Comparison of ENCODE assay signal across 11 cellular contexts in genomic region chr19:10593820-10594637, GRCh38. TPM values are rescaled to one million over a fixed set of nuclear protein-coding genes. Genes with fewer than 3 reads are reported as not detected.
DNase-seq lines count a peak whose midpoint lies in the region; ATAC-seq, FAIRE-seq and TF ChIP-seq lines count a peak whose summit lies in the region.
"Had no signal": no experiment of that assay in that cellular context is flagged by ENCODE, and none has a peak within 500 bp of the region (broad histone marks: within the 10 kb centered on the region; RNA-seq: fewer than 3 reads in every experiment).

No MANE protein-coding gene starts in this region.

- 8% methylated on average over 7 of the region's 9 CpGs for WGBS in HepG2 (ENCODE audit: low lambda C conversion rate)

- H3K4me2 ChIP-seq in HepG2 (ENCODE audit: low read depth, low read length) (peak overlapping the region; percentile 18; the same call in 1 of the 2 replicates), PC-3 (ENCODE audit: low read length) (no peak overlapping the region)

- H4K20me1 ChIP-seq in HepG2 (ENCODE audit: insufficient read depth, low read length) (no peaks in the 10 kb centered on the region), PC-3 (ENCODE audit: low read length) (no peaks in the 10 kb centered on the region)

- H3K27ac ChIP-seq in HepG2 (ENCODE audit: extremely low read length, insufficient read depth, low read length) (no peak overlapping the region), upper lobe of right lung (peak overlapping the region; percentile 65), PC-3 (ENCODE audit: low read length) (no peak overlapping the region)
- H3K27ac ChIP-seq: foreskin keratinocyte had no signal

- H3K27me3 ChIP-seq in HepG2 (ENCODE audit: control insufficient read depth in 1 of 2, insufficient read depth in 2 of 2, low read length in 2 of 2) = peaks cover 0 to 6% of the 10 kb centered on the region in 2 experiments; a peak in 2 of 5 replicates
- H3K27me3 ChIP-seq in upper lobe of right lung = no peaks in the 10 kb centered on the region
- H3K27me3 ChIP-seq in PC-3 (ENCODE audit: low read length) = no peaks in the 10 kb centered on the region
- H3K27me3 ChIP-seq: foreskin keratinocyte had no signal

- no peak for TF ChIP-seq RAD21 in HepG2 (CRISPR knock-in tag; IDR thresholded peaks at IDR 0.05)

- ATAC-seq in HepG2 = peak; percentile 43
- ATAC-seq in upper lobe of right lung = peak; percentile 58
- ATAC-seq in PC-3 = no peak; the same call in 1 of the 2 replicates
- ATAC-seq in GM19351 (IDR thresholded peaks at IDR 0.05; ENCODE audit: unreplicated experiment) = no peak
- ATAC-seq: foreskin keratinocyte had no signal

- H3K9ac ChIP-seq in HepG2 (ENCODE audit: insufficient read depth, low read depth, low read length) (no peak overlapping the region), PC-3 (ENCODE audit: low read length) (no peak overlapping the region)

- intact Hi-C loops in HepG2 (cut with micrococcal nuclease; ENCODE audit: unreplicated experiment) = no loop called here
- intact Hi-C loops in upper lobe of right lung (cut with DNase I) = no loop called here
- intact Hi-C loops in PC-3 (cut with micrococcal nuclease) = no loop called here

- H3K4me3 ChIP-seq in HepG2 (replicated peaks in 1 of 3; ENCODE audit: insufficient read depth in 1 of 3, low read depth in 2 of 3, low read length in 3 of 3) (no peak overlapping the region), upper lobe of right lung (no peak overlapping the region), PC-3 (ENCODE audit: low read length) (no peak overlapping the region)

- no peaks in the 10 kb centered on the region for H3F3A ChIP-seq in PC-3 (ENCODE audit: low read length, unreplicated experiment)

- H3K36me3 Mint-ChIP-seq in activated T-cell treated with anti-CD3 and anti-CD28 coated beads, Interleukin-2, amount 50 U/mL, for 24 hours (ENCODE audit: low read depth) = no peaks in the 10 kb centered on the region

- H3K79me2 ChIP-seq in HepG2 (ENCODE audit: insufficient read depth, low read length) (no peaks in the 10 kb centered on the region), PC-3 (ENCODE audit: low read length) (no peaks in the 10 kb centered on the region)

- H3K9me3 Mint-ChIP-seq in activated T-cell treated with anti-CD3 and anti-CD28 coated beads, Interleukin-2, amount 50 U/mL, for 24 hours = no peaks in the 10 kb centered on the region

- H3K9me3 ChIP-seq in HepG2 (ENCODE audit: low read length) = no peaks in the 10 kb centered on the region
- no peaks in the 10 kb centered on the region for H3K9me3 ChIP-seq in upper lobe of right lung
- H3K9me3 ChIP-seq in PC-3 (ENCODE audit: low read length) = no peaks in the 10 kb centered on the region

- CTCF ChIA-PET in HepG2 (lab: Yijun Ruan, JAX; ENCODE audit: low intra/inter-chr PET ratio, low total read pairs) = no interaction called here
- CTCF ChIA-PET in PC-3 (lab: Charles Lee) = no interaction called here

- no peak overlapping the region for H3K4me3 Mint-ChIP-seq in activated T-cell treated with anti-CD3 and anti-CD28 coated beads, Interleukin-2, amount 50 U/mL, for 24 hours

- TF ChIP-seq EP300 in HepG2 (IDR thresholded peaks at IDR 0.05; ENCODE audit: low read depth in 2 of 2, low read length in 2 of 2) (no peak), HepG2 (CRISPR knock-in tag; IDR thresholded peaks at IDR 0.05; ENCODE audit: borderline replicate concordance) (no peak)

- no peak for TF ChIP-seq POLR2A in HepG2 (IDR thresholded peaks at IDR 0.05; ENCODE audit: insufficient read depth in 1 of 2, low read depth in 2 of 2, low read length in 2 of 2)

- peaks cover 19% of the 10 kb centered on the region for H3K4me1 Mint-ChIP-seq in activated T-cell treated with anti-CD3 and anti-CD28 coated beads, Interleukin-2, amount 50 U/mL, for 24 hours (ENCODE audit: low read depth)

- peaks cover 12% of the 10 kb centered on the region for H3K4me1 ChIP-seq in HepG2 (ENCODE audit: insufficient read depth, low read length)
- peaks cover 30% of the 10 kb centered on the region for H3K4me1 ChIP-seq in upper lobe of right lung
- H3K4me1 ChIP-seq in PC-3 (ENCODE audit: insufficient read depth, low read length) = no peaks in the 10 kb centered on the region
- H3K4me1 ChIP-seq: foreskin keratinocyte had no signal

- no peak for FAIRE-seq in HepG2 (lab: Jason Lieb, UNC)

- H3K9me2 ChIP-seq in PC-3 (replicated peaks; ENCODE audit: low read length) = no peaks in the 10 kb centered on the region

- BruUV-seq in HepG2 (replicated peaks; lab: Mats Ljungman, UMichigan) (no TSS peak), PC-3 (replicated peaks; lab: Mats Ljungman, UMichigan) (no TSS peak)

- peak overlapping the region; percentile 59 for H3K27ac Mint-ChIP-seq in activated T-cell treated with anti-CD3 and anti-CD28 coated beads, Interleukin-2, amount 50 U/mL, for 24 hours

- POLR2A ChIA-PET in HepG2 (lab: Yijun Ruan, JAX) (no interaction called here), PC-3 (lab: Charles Lee; ENCODE audit: unreplicated experiment) (interaction anchor here (0.6 kb wide), 1 partner anchor 31 kb away, joined by 3 read pairs; the partner anchor contains the start of gene SLC44A2)

- in situ Hi-C loops in HepG2 (cut with HindIII; ENCODE audit: extremely low pct_ligation_motif_present, low pct_unique_long_range_greater_than_20kb) = no loop called here

- no peaks in the 10 kb centered on the region for H3K27me3 Mint-ChIP-seq in activated T-cell treated with anti-CD3 and anti-CD28 coated beads, Interleukin-2, amount 50 U/mL, for 24 hours

- no peaks in the 10 kb centered on the region for H3K36me3 ChIP-seq in HepG2 (replicated peaks in 1 of 2; ENCODE audit: control insufficient read depth in 1 of 2, insufficient read depth in 2 of 2, low read length in 2 of 2)
- H3K36me3 ChIP-seq in upper lobe of right lung = no peaks in the 10 kb centered on the region
- no peaks in the 10 kb centered on the region for H3K36me3 ChIP-seq in PC-3 (ENCODE audit: low read depth, low read length)

- H2AFZ ChIP-seq in HepG2 (ENCODE audit: low read length) (no peak overlapping the region), PC-3 (ENCODE audit: low read length) (no peak overlapping the region)

- TF ChIP-seq CTCF in HepG2 (CRISPR knock-in tag; IDR thresholded peaks at IDR 0.05) (no peak), upper lobe of right lung (IDR thresholded peaks at IDR 0.05) (no peak), PC-3 (conservative IDR thresholded peaks at IDR 0.05; ENCODE audit: low read depth, low read length) (no peak)

- DNase-seq in activated T-cell treated with anti-CD3 and anti-CD28 coated beads, Interleukin-2, amount 50 U/mL, for 24 hours = no peak
- DNase-seq in activated T-cell treated with anti-CD3 and anti-CD28 coated beads, Interleukin-2, amount 50 U/mL, for 48 hours = no peak
- DNase-seq in amygdala (lab: John Stamatoyannopoulos, UW) (peak in 46 of 56 donors; percentile 5 to 71 (median 32)), HepG2 (ENCODE audit: low spot score) (no peak), upper lobe of right lung (peak; percentile 69), PC-3 (no peak), DMS 273 treated with DMSO at 0.1 percent for 48 hours (lab: John Stamatoyannopoulos, UW) (no peak)
- DNase-seq: foreskin keratinocyte, NCI-H1436 treated with DMSO at 0.1 percent for 48 hours had no signal

RNA-seq across cellular contexts. Expression of gene AP1M2, which starts 6.9 kb away (rescaled TPM):
- total RNA-seq in HepG2 (2016; rRNA removed; fragmentation: Illumina TruSeq; extraction: Trizol) (76.8 and 82.9 TPM in 2 replicates), upper lobe of right lung (37.8 TPM), PC-3 (2014; rRNA removed) (43.9 and 50.0 TPM in 2 replicates)
- total RNA-seq in HepG2 (2016; cell fraction: cytosol; rRNA removed; fragmentation: Illumina TruSeq; extraction: Trizol; ENCODE audit: low read depth) = 118 and 125 TPM in 2 replicates
- total RNA-seq in HepG2 (2016; cell fraction: insoluble cytoplasmic fraction; rRNA removed; fragmentation: Illumina TruSeq; extraction: Trizol) = 76.9 and 81.0 TPM in 2 replicates
- 155 and 171 TPM in 2 replicates for total RNA-seq in HepG2 (2016; cell fraction: membrane; rRNA removed; fragmentation: Illumina TruSeq; extraction: Trizol)
- 20.9 and 33.5 TPM in 2 replicates for total RNA-seq in HepG2 (2016; cell fraction: nucleus; rRNA removed; fragmentation: Illumina TruSeq; extraction: Trizol)
- 6.3 and 11.0 TPM in 2 replicates for polyA plus RNA-seq in HepG2 (2011; rRNA removed)
- polyA plus RNA-seq in HepG2 (2011; cell fraction: cytosol; rRNA removed) = 9.9 and 10.4 TPM in 2 replicates
- polyA plus RNA-seq in HepG2 (2011; cell fraction: nucleus; rRNA removed) = 5.0 and 7.5 TPM in 2 replicates
- 15.7 and 24.8 TPM in 2 replicates for polyA plus RNA-seq in HepG2 (2012)
- polyA plus RNA-seq in HepG2 (2016; cell fraction: cytosol; fragmentation: Illumina TruSeq; extraction: Trizol; ENCODE audit: low read depth) = 112 and 122 TPM in 2 replicates
- 68.0 and 75.6 TPM in 2 replicates for polyA plus RNA-seq in HepG2 (2016; cell fraction: insoluble cytoplasmic fraction; fragmentation: Illumina TruSeq; extraction: Trizol; ENCODE audit: low read depth)
- polyA plus RNA-seq in HepG2 (2016; cell fraction: membrane; fragmentation: Illumina TruSeq; extraction: Trizol; ENCODE audit: low read depth) = 140 and 148 TPM in 2 replicates
- polyA plus RNA-seq in HepG2 (2016; cell fraction: nucleus; fragmentation: Illumina TruSeq; extraction: Trizol; ENCODE audit: insufficient read depth, low read depth) = 52.2 and 56.2 TPM in 2 replicates
- polyA minus RNA-seq in HepG2 (2011; rRNA and poly(A)+ RNA removed; ENCODE audit: low replicate concordance) = 5.0 and 16.3 TPM in 2 replicates
- polyA minus RNA-seq in HepG2 (2011; cell fraction: cytosol; rRNA and poly(A)+ RNA removed) = 3.0 and 5.1 TPM in 2 replicates
- 1.2 and 3.2 TPM in 2 replicates for polyA minus RNA-seq in HepG2 (2011; cell fraction: nucleus; rRNA and poly(A)+ RNA removed)
- total RNA-seq: activated CD8-positive, alpha-beta memory T cell treated with anti-CD3 and anti-CD28 coated beads for 36 hours had no signal

RNA-seq across cellular contexts. Expression of gene CDKN2D, which starts 25.2 kb away (rescaled TPM):
- total RNA-seq in HepG2 (2016; rRNA removed; fragmentation: Illumina TruSeq; extraction: Trizol) = 4.8 and 5.4 TPM in 2 replicates
- 4.1 and 5.0 TPM in 2 replicates for total RNA-seq in HepG2 (2016; cell fraction: cytosol; rRNA removed; fragmentation: Illumina TruSeq; extraction: Trizol; ENCODE audit: low read depth)
- 4.8 and 5.1 TPM in 2 replicates for total RNA-seq in HepG2 (2016; cell fraction: insoluble cytoplasmic fraction; rRNA removed; fragmentation: Illumina TruSeq; extraction: Trizol)
- total RNA-seq in HepG2 (2016; cell fraction: membrane; rRNA removed; fragmentation: Illumina TruSeq; extraction: Trizol) = 7.2 and 8.5 TPM in 2 replicates
- 2.6 and 3.2 TPM in 2 replicates for total RNA-seq in HepG2 (2016; cell fraction: nucleus; rRNA removed; fragmentation: Illumina TruSeq; extraction: Trizol)
- polyA plus RNA-seq in HepG2 (2011; rRNA removed) = 8.0 and 8.6 TPM in 2 replicates
- 9.2 and 13.0 TPM in 2 replicates for polyA plus RNA-seq in HepG2 (2011; cell fraction: cytosol; rRNA removed)
- 7.4 and 7.6 TPM in 2 replicates for polyA plus RNA-seq in HepG2 (2011; cell fraction: nucleus; rRNA removed)
- polyA plus RNA-seq in HepG2 (2012) = 2.5 and 6.6 TPM in 2 replicates
- polyA plus RNA-seq in HepG2 (2016; cell fraction: cytosol; fragmentation: Illumina TruSeq; extraction: Trizol; ENCODE audit: low read depth) = 6.2 and 7.7 TPM in 2 replicates
- 6.3 and 8.0 TPM in 2 replicates for polyA plus RNA-seq in HepG2 (2016; cell fraction: insoluble cytoplasmic fraction; fragmentation: Illumina TruSeq; extraction: Trizol; ENCODE audit: low read depth)
- polyA plus RNA-seq in HepG2 (2016; cell fraction: membrane; fragmentation: Illumina TruSeq; extraction: Trizol; ENCODE audit: low read depth) = 8.2 and 8.7 TPM in 2 replicates
- 11.5 and 12.4 TPM in 2 replicates for polyA plus RNA-seq in HepG2 (2016; cell fraction: nucleus; fragmentation: Illumina TruSeq; extraction: Trizol; ENCODE audit: insufficient read depth, low read depth)
- polyA minus RNA-seq in HepG2 (2011; rRNA and poly(A)+ RNA removed; ENCODE audit: low replicate concordance) = 7.8 and 7.9 TPM in 2 replicates
- 1.8 and 2.3 TPM in 2 replicates for polyA minus RNA-seq in HepG2 (2011; cell fraction: cytosol; rRNA and poly(A)+ RNA removed)
- 0.39 and 0.87 TPM in 2 replicates for polyA minus RNA-seq in HepG2 (2011; cell fraction: nucleus; rRNA and poly(A)+ RNA removed)
- 10.5 TPM for total RNA-seq in upper lobe of right lung
- 17.1 and 22.5 TPM in 2 replicates for total RNA-seq in PC-3 (2014; rRNA removed)

RNA-seq across cellular contexts. Expression of gene KRI1, which starts 28.2 kb away (rescaled TPM):
- total RNA-seq in HepG2 (2016; rRNA removed; fragmentation: Illumina TruSeq; extraction: Trizol) (10.2 and 11.7 TPM in 2 replicates), upper lobe of right lung (19.6 TPM), PC-3 (2014; rRNA removed) (52.9 and 72.6 TPM in 2 replicates)
- 2.3 and 3.1 TPM in 2 replicates for total RNA-seq in HepG2 (2016; cell fraction: cytosol; rRNA removed; fragmentation: Illumina TruSeq; extraction: Trizol; ENCODE audit: low read depth)
- 8.4 and 12.8 TPM in 2 replicates for total RNA-seq in HepG2 (2016; cell fraction: insoluble cytoplasmic fraction; rRNA removed; fragmentation: Illumina TruSeq; extraction: Trizol)
- 3.2 and 3.9 TPM in 2 replicates for total RNA-seq in HepG2 (2016; cell fraction: membrane; rRNA removed; fragmentation: Illumina TruSeq; extraction: Trizol)
- total RNA-seq in HepG2 (2016; cell fraction: nucleus; rRNA removed; fragmentation: Illumina TruSeq; extraction: Trizol) = 9.0 and 10.0 TPM in 2 replicates
- polyA plus RNA-seq in HepG2 (2011; rRNA removed) = 9.1 and 12.7 TPM in 2 replicates
- polyA plus RNA-seq in HepG2 (2011; cell fraction: cytosol; rRNA removed) = 4.8 and 4.9 TPM in 2 replicates
- polyA plus RNA-seq in HepG2 (2011; cell fraction: nucleus; rRNA removed) = 29.3 and 32.2 TPM in 2 replicates
- 12.5 and 15.9 TPM in 2 replicates for polyA plus RNA-seq in HepG2 (2012)
- polyA plus RNA-seq in HepG2 (2016; cell fraction: cytosol; fragmentation: Illumina TruSeq; extraction: Trizol; ENCODE audit: low read depth) = 1.9 and 2.1 TPM in 2 replicates
- 11.0 and 12.8 TPM in 2 replicates for polyA plus RNA-seq in HepG2 (2016; cell fraction: insoluble cytoplasmic fraction; fragmentation: Illumina TruSeq; extraction: Trizol; ENCODE audit: low read depth)
- polyA plus RNA-seq in HepG2 (2016; cell fraction: membrane; fragmentation: Illumina TruSeq; extraction: Trizol; ENCODE audit: low read depth) = 3.0 and 4.1 TPM in 2 replicates
- 59.6 and 63.0 TPM in 2 replicates for polyA plus RNA-seq in HepG2 (2016; cell fraction: nucleus; fragmentation: Illumina TruSeq; extraction: Trizol; ENCODE audit: insufficient read depth, low read depth)
- polyA minus RNA-seq in HepG2 (2011; rRNA and poly(A)+ RNA removed; ENCODE audit: low replicate concordance) = 12.6 and 33.9 TPM in 2 replicates
- 5.1 and 8.9 TPM in 2 replicates for polyA minus RNA-seq in HepG2 (2011; cell fraction: cytosol; rRNA and poly(A)+ RNA removed)
- 8.8 and 9.8 TPM in 2 replicates for polyA minus RNA-seq in HepG2 (2011; cell fraction: nucleus; rRNA and poly(A)+ RNA removed)

RNA-seq across cellular contexts. Expression of gene SLC44A2, which starts 31.3 kb away (rescaled TPM):
- 2.3 and 2.4 TPM in 2 replicates for total RNA-seq in HepG2 (2016; rRNA removed; fragmentation: Illumina TruSeq; extraction: Trizol)
- total RNA-seq in HepG2 (2016; cell fraction: cytosol; rRNA removed; fragmentation: Illumina TruSeq; extraction: Trizol; ENCODE audit: low read depth) = 1.2 and 2.2 TPM in 2 replicates
- 1.5 and 2.5 TPM in 2 replicates for total RNA-seq in HepG2 (2016; cell fraction: insoluble cytoplasmic fraction; rRNA removed; fragmentation: Illumina TruSeq; extraction: Trizol)
- total RNA-seq in HepG2 (2016; cell fraction: membrane; rRNA removed; fragmentation: Illumina TruSeq; extraction: Trizol) = 3.0 and 3.4 TPM in 2 replicates
- 3.2 and 3.4 TPM in 2 replicates for total RNA-seq in HepG2 (2016; cell fraction: nucleus; rRNA removed; fragmentation: Illumina TruSeq; extraction: Trizol)
- polyA plus RNA-seq in HepG2 (2011; rRNA removed) = 5.6 and 7.2 TPM in 2 replicates
- polyA plus RNA-seq in HepG2 (2011; cell fraction: cytosol; rRNA removed) = 5.4 and 5.7 TPM in 2 replicates
- polyA plus RNA-seq in HepG2 (2011; cell fraction: nucleus; rRNA removed) = 11.3 and 11.8 TPM in 2 replicates
- 5.9 and 8.2 TPM in 2 replicates for polyA plus RNA-seq in HepG2 (2012)
- 2.5 and 2.6 TPM in 2 replicates for polyA plus RNA-seq in HepG2 (2016; cell fraction: cytosol; fragmentation: Illumina TruSeq; extraction: Trizol; ENCODE audit: low read depth)
- polyA plus RNA-seq in HepG2 (2016; cell fraction: insoluble cytoplasmic fraction; fragmentation: Illumina TruSeq; extraction: Trizol; ENCODE audit: low read depth) = 1.9 and 2.2 TPM in 2 replicates
- 4.7 and 5.1 TPM in 2 replicates for polyA plus RNA-seq in HepG2 (2016; cell fraction: membrane; fragmentation: Illumina TruSeq; extraction: Trizol; ENCODE audit: low read depth)
- polyA plus RNA-seq in HepG2 (2016; cell fraction: nucleus; fragmentation: Illumina TruSeq; extraction: Trizol; ENCODE audit: insufficient read depth, low read depth) = 8.1 and 8.5 TPM in 2 replicates
- 13.9 and 134 TPM in 2 replicates for polyA minus RNA-seq in HepG2 (2011; rRNA and poly(A)+ RNA removed; ENCODE audit: low replicate concordance)
- polyA minus RNA-seq in HepG2 (2011; cell fraction: cytosol; rRNA and poly(A)+ RNA removed) = 5.3 and 8.4 TPM in 2 replicates
- polyA minus RNA-seq in HepG2 (2011; cell fraction: nucleus; rRNA and poly(A)+ RNA removed) = 5.4 and 9.6 TPM in 2 replicates
- 293 TPM for total RNA-seq in upper lobe of right lung
- 63.9 and 87.3 TPM in 2 replicates for total RNA-seq in PC-3 (2014; rRNA removed)

RNA-seq across cellular contexts. Expression of gene ATG4D, which starts 50.3 kb away (rescaled TPM):
- total RNA-seq in HepG2 (2016; rRNA removed; fragmentation: Illumina TruSeq; extraction: Trizol) = 9.3 and 19.0 TPM in 2 replicates
- total RNA-seq in HepG2 (2016; cell fraction: cytosol; rRNA removed; fragmentation: Illumina TruSeq; extraction: Trizol; ENCODE audit: low read depth) = 20.9 and 26.1 TPM in 2 replicates
- 8.3 and 18.7 TPM in 2 replicates for total RNA-seq in HepG2 (2016; cell fraction: insoluble cytoplasmic fraction; rRNA removed; fragmentation: Illumina TruSeq; extraction: Trizol)
- total RNA-seq in HepG2 (2016; cell fraction: membrane; rRNA removed; fragmentation: Illumina TruSeq; extraction: Trizol) = 35.4 and 38.3 TPM in 2 replicates
- total RNA-seq in HepG2 (2016; cell fraction: nucleus; rRNA removed; fragmentation: Illumina TruSeq; extraction: Trizol) = 17.2 TPM in 2 replicates
- polyA plus RNA-seq in HepG2 (2011; rRNA removed) = 17.8 and 22.9 TPM in 2 replicates
- polyA plus RNA-seq in HepG2 (2011; cell fraction: cytosol; rRNA removed) = 16.1 and 23.3 TPM in 2 replicates
- 60.1 and 73.0 TPM in 2 replicates for polyA plus RNA-seq in HepG2 (2011; cell fraction: nucleus; rRNA removed)
- polyA plus RNA-seq in HepG2 (2012) = 16.8 and 18.5 TPM in 2 replicates
- polyA plus RNA-seq in HepG2 (2016; cell fraction: cytosol; fragmentation: Illumina TruSeq; extraction: Trizol; ENCODE audit: low read depth) = 22.2 and 28.5 TPM in 2 replicates
- polyA plus RNA-seq in HepG2 (2016; cell fraction: insoluble cytoplasmic fraction; fragmentation: Illumina TruSeq; extraction: Trizol; ENCODE audit: low read depth) = 11.1 and 14.6 TPM in 2 replicates
- polyA plus RNA-seq in HepG2 (2016; cell fraction: membrane; fragmentation: Illumina TruSeq; extraction: Trizol; ENCODE audit: low read depth) = 29.9 and 35.4 TPM in 2 replicates
- 35.0 and 45.7 TPM in 2 replicates for polyA plus RNA-seq in HepG2 (2016; cell fraction: nucleus; fragmentation: Illumina TruSeq; extraction: Trizol; ENCODE audit: insufficient read depth, low read depth)
- polyA minus RNA-seq in HepG2 (2011; rRNA and poly(A)+ RNA removed; ENCODE audit: low replicate concordance) = 33.4 and 51.6 TPM in 2 replicates
- polyA minus RNA-seq in HepG2 (2011; cell fraction: cytosol; rRNA and poly(A)+ RNA removed) = 18.5 and 22.9 TPM in 2 replicates
- polyA minus RNA-seq in HepG2 (2011; cell fraction: nucleus; rRNA and poly(A)+ RNA removed) = 13.3 and 16.9 TPM in 2 replicates
- 21.0 TPM for total RNA-seq in upper lobe of right lung
- 53.2 and 65.9 TPM in 2 replicates for total RNA-seq in PC-3 (2014; rRNA removed)

Comparison
In these comparisons a context has a peak if more than half of its experiments do, and no peak if none do; other contexts are left out.
1. DNase-seq: peak in amygdala (46 of 56) and upper lobe of right lung (single experiment); none in activated T-cell treated with anti-CD3 and anti-CD28 coated beads, Interleukin-2, amount 50 U/mL, for 24 hours (single experiment), activated T-cell treated with anti-CD3 and anti-CD28 coated beads, Interleukin-2, amount 50 U/mL, for 48 hours (0 of 2), HepG2 (single experiment), PC-3 (single experiment) and DMS 273 treated with DMSO at 0.1 percent for 48 hours (single experiment).
2. ATAC-seq: peak in HepG2 (single experiment) and upper lobe of right lung (single experiment); none in PC-3 (single experiment) and GM19351 (single experiment).